In the genomic region with DNA sequence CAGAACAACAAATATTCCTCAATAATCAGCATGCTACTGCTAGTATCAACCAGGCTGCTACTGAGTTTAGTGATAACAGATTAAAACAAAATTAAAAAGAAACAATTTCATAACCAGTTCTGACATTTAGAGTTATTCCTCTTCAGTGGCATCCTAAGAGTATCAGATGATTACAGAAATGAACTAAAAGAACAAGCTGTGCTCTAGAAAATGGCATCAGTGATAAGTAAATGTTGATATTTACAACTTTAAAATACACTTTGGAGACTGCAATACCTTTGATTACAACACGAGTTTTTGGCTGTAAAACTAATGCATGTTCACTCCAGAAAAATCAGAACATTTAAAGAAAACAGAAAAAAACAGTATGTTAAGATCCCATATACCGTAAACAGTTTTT, we compare ENCODE assay signal across 25 cellular contexts.
"Had no signal": no experiment of that assay in that cellular context is flagged by ENCODE, and none has a peak within 500 bp of the region (broad histone marks: within the 10 kb centered on the region; RNA-seq: fewer than 3 reads in every experiment).

No MANE protein-coding gene starts in this region.

- H3K27me3 ChIP-seq: body of pancreas, colonic mucosa had no signal

- H3K27ac ChIP-seq: body of pancreas, colonic mucosa, WERI-Rb-1 had no signal

- ATAC-seq: activated CD4-positive, CD25-positive, alpha-beta regulatory T cell treated with anti-CD3 and anti-CD28 coated beads, Interleukin-2, amount 50 U/mL, for 24 hours; body of pancreas; esophagus mucosa; SK-N-SH treated with all-trans-retinoic acid at 6 μM for 48 hours had no signal

- H3K27ac Mint-ChIP-seq: activated B cell treated with CpG ODN at 0.5 μM for 24 hours; activated naive CD4-positive, alpha-beta T cell treated with anti-CD3 and anti-CD28 coated beads, Interleukin-2, amount 50 U/mL, for 24 hours; activated T-helper 1 cell treated with anti-CD3 and anti-CD28 coated beads, Interleukin-12 subunit alpha, Interleukin-12 subunit beta, Interleukin-2, Interleukin-4 antibody, amounts not matched to agents 30 ng/mL and 10 ng/mL and 1 ng/mL, durations not matched to agents 14 hours and 24 hours and 36 hours had no signal

- H3K4me1 ChIP-seq: body of pancreas, colonic mucosa had no signal

- FAIRE-seq: frontal cortex had no signal

- H3K9me3 Mint-ChIP-seq: activated B cell treated with CpG ODN at 0.5 μM for 24 hours; activated naive CD4-positive, alpha-beta T cell treated with anti-CD3 and anti-CD28 coated beads for 36 hours; activated naive CD4-positive, alpha-beta T cell treated with anti-CD3 and anti-CD28 coated beads, Interleukin-2, amount 50 U/mL, for 24 hours; activated T-helper 1 cell treated with anti-CD3 and anti-CD28 coated beads, Interleukin-12 subunit alpha, Interleukin-12 subunit beta, Interleukin-2, Interleukin-4 antibody, amounts not matched to agents 30 ng/mL and 10 ng/mL and 1 ng/mL, durations not matched to agents 14 hours and 24 hours and 36 hours; activated T-helper 2 cell treated with anti-CD3 and anti-CD28 coated beads, Interferon-gamma antibody, Interleukin-2, Interleukin-4, amounts not matched to agents 10 μg/mL and 5 μg/mL and 100 μg/mL, durations not matched to agents 14 hours and 24 hours and 36 hours had no signal

- H3K4me3 ChIP-seq: body of pancreas, colonic mucosa had no signal

- H3K36me3 ChIP-seq: colonic mucosa had no signal

- H3K4me1 Mint-ChIP-seq: activated B cell treated with CpG ODN at 0.5 μM for 24 hours had no signal

- DNase-seq: activated B cell treated with CpG ODN at 0.5 μM for 24 hours; activated CD4-positive, alpha-beta T cell treated with anti-CD3 and anti-CD28 coated beads for 48 hours; activated CD4-positive, alpha-beta T cell treated with anti-CD3 and anti-CD28 coated beads, Interleukin-2, amount 50 U/mL, for 1 hour; activated CD4-positive, alpha-beta T cell treated with anti-CD3 and anti-CD28 coated beads, Interleukin-2, amount 50 U/mL, for 48 hours; activated CD8-positive, alpha-beta memory T cell treated with anti-CD3 and anti-CD28 coated beads, Interleukin-2, amount 50 U/mL, for 48 hours; activated effector memory CD4-positive, alpha-beta T cell treated with anti-CD3 and anti-CD28 coated beads, Interleukin-2, amount 50 U/mL, for 16 hours; activated naive CD4-positive, alpha-beta T cell treated with anti-CD3 and anti-CD28 coated beads for 36 hours; activated T-cell treated with anti-CD3 and anti-CD28 coated beads, Interleukin-2, amount 50 U/mL, for 48 hours; amygdala; aorta; body of pancreas; caudate nucleus; colonic mucosa; effector CD8-positive, alpha-beta T cell; foreskin fibroblast; head of caudate nucleus; T1000; WERI-Rb-1 had no signal

- H3K9me3 ChIP-seq: body of pancreas, colonic mucosa had no signal

- H3K4me3 Mint-ChIP-seq: activated B cell treated with CpG ODN at 0.5 μM for 24 hours; activated naive CD4-positive, alpha-beta T cell treated with anti-CD3 and anti-CD28 coated beads for 36 hours had no signal

- H3K27me3 Mint-ChIP-seq: activated B cell treated with CpG ODN at 0.5 μM for 24 hours; activated naive CD4-positive, alpha-beta T cell treated with anti-CD3 and anti-CD28 coated beads, Interleukin-2, amount 50 U/mL, for 24 hours had no signal
